In the genomic region with DNA sequence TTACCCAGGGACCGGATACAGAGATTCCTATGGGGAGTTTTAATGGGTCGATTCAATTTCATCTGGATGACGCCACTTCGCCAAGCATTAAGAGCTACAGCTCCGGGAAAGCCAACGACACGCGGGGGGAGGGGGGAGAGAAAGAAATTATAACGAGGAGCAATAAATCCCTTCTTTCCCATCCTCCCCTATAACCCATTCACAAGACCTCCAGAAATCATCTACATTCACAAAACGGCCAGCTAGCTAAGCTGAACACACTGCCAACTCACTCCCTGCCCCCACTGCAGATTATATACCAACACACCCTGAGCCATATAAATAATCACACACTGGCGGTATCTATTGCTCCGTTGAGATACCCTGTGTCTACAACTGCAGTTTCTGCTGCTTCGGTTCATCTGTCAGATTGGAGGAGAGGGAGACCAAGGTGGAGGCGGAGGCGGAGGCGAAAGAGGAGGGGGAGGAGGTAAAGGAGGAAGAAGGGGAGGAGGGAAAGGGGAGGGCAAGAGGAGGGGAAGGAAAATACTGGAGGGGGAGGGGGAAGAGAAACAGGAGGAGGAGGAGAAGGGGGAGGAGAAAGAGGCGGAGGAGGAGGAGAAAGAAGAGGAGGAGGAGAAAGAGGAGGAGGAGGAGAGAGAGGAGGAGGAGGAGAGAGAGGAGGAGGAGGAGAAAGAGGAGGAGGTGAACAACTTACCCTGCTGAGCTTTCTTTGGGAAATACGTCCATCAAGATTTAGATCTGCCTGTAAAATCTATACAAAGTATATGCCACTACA, we compare ENCODE assay signal across 7 cellular contexts.
A peak's percentile ranks its signal among the peaks of the same experiment; 100 is the strongest.
DNase-seq lines count a peak whose midpoint lies in the region; ATAC-seq, FAIRE-seq and TF ChIP-seq lines count a peak whose summit lies in the region.

No MANE protein-coding gene starts in this region.

- FAIRE-seq in GM19239 (lab: Jason Lieb, UNC) = no peak

- H3K27me3 ChIP-seq in neuron (ENCODE audit: insufficient read depth, low read length) = no peaks in the 10 kb centered on the region

- no peaks in the 10 kb centered on the region for H3K9me3 ChIP-seq in neuron (ENCODE audit: low read length)

- ATAC-seq in GM18519 (IDR thresholded peaks at IDR 0.05; ENCODE audit: low FRiP score, unreplicated experiment) = no peak

- peak overlapping the region; percentile 69 for H2AFZ ChIP-seq in neuron (ENCODE audit: low read depth, low read length)

- peaks cover 2% of the 10 kb centered on the region for H3K4me1 ChIP-seq in neuron (ENCODE audit: insufficient read depth, low read length)

- H3K4me3 ChIP-seq in GM08714 (ENCODE audit: low read length) (peak overlapping the region; percentile 41), foreskin fibroblast (ENCODE audit: low read depth in 1 of 2, low read length in 2 of 2) (peak overlapping the region; percentile 52 to 71), neuron (ENCODE audit: low read length) (peak overlapping the region; percentile 38)

- H3K36me3 ChIP-seq in neuron (ENCODE audit: insufficient read depth, low read length) = no peaks in the 10 kb centered on the region

- no peak for TF ChIP-seq CTCF in foreskin fibroblast (IDR thresholded peaks at IDR 0.05; ENCODE audit: low read depth, low read length)

- peak; percentile 22 for DNase-seq in NCI-H2227 (lab: John Stamatoyannopoulos, UW; ENCODE audit: unreplicated experiment)
- peak; percentile 1 for DNase-seq in activated T-helper 1 cell treated with Interleukin-2 at 50 U/mL for 16 hours (ENCODE audit: low read depth)
- peak; percentile 59 to 83 for DNase-seq in foreskin fibroblast
- no peak for DNase-seq in GM19239 (ENCODE audit: insufficient read length, low spot score)
